21 cellular contexts compared by ENCODE assay signal in the genomic region with DNA sequence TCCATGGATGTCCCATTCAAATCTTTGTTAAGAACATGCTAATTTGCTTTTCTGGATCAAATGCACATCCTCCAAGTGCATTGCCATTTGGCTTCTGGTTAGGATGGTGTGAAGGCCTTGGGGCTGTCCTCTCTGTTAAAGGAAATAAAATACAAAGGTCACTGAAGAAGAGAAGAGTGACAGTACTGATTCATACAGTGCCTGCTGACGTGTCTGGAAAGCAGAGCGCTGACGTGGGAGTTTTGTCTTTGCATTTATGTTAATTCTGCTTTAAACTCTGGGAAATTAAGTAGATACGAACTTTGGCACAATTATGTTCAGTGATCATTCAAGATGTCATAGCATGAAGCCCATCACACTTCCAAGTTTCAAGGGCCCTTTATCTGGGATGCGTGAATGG. TPM values are rescaled to one million over a fixed set of nuclear protein-coding genes. Genes with fewer than 3 reads are reported as not detected.
DNase-seq lines count a peak whose midpoint lies in the region; ATAC-seq, FAIRE-seq and TF ChIP-seq lines count a peak whose summit lies in the region.
"Had no signal": no experiment of that assay in that cellular context is flagged by ENCODE, and none has a peak within 500 bp of the region (broad histone marks: within the 10 kb centered on the region; RNA-seq: fewer than 3 reads in every experiment).

No MANE protein-coding gene starts in this region.

- peaks cover 6 to 44% of the 10 kb centered on the region in 2 experiments; a peak in 4 of 5 replicates for H3K27me3 ChIP-seq in HepG2 (ENCODE audit: control insufficient read depth in 1 of 2, insufficient read depth in 2 of 2, low read length in 2 of 2)
- no peaks in the 10 kb centered on the region for H3K27me3 ChIP-seq in right lobe of liver
- H3K27me3 ChIP-seq: transverse colon had no signal

- no TSS peak for BruUV-seq in HepG2 (replicated peaks; lab: Mats Ljungman, UMichigan)

- H3K27ac ChIP-seq in HepG2 (ENCODE audit: extremely low read length, insufficient read depth, low read length) (no peak overlapping the region), right lobe of liver (no peak overlapping the region), mesodermal cell (ENCODE audit: low read depth, low read length, severe bottlenecking) (peak overlapping the region; percentile 89)
- H3K27ac ChIP-seq: psoas muscle, transverse colon had no signal

- H3K4me2 ChIP-seq in HepG2 (ENCODE audit: low read depth, low read length) = no peak overlapping the region

- no peaks in the 10 kb centered on the region for H3K4me1 ChIP-seq in HepG2 (ENCODE audit: insufficient read depth, low read length)
- no peaks in the 10 kb centered on the region for H3K4me1 ChIP-seq in right lobe of liver
- peaks cover 21% of the 10 kb centered on the region for H3K4me1 ChIP-seq in mesodermal cell (ENCODE audit: control insufficient read depth, insufficient read depth, low read length, poor library complexity, severe bottlenecking)
- H3K4me1 ChIP-seq: psoas muscle, transverse colon had no signal

- POLR2A ChIA-PET in HepG2 (lab: Yijun Ruan, JAX) = no interaction called here

- H3K4me3 ChIP-seq in HepG2 (replicated peaks in 1 of 3; ENCODE audit: insufficient read depth in 1 of 3, low read depth in 2 of 3, low read length in 3 of 3) (no peak overlapping the region), right lobe of liver (no peak overlapping the region), fibroblast of pulmonary artery (replicated peaks; ENCODE audit: low read depth, low read length) (no peak overlapping the region), mesodermal cell (ENCODE audit: extremely low read depth, insufficient read depth, low read length, poor library complexity, severe bottlenecking) (no peak overlapping the region)
- H3K4me3 ChIP-seq: psoas muscle, transverse colon had no signal

- TF ChIP-seq CTCF in HepG2 (CRISPR knock-in tag; IDR thresholded peaks at IDR 0.05) (no peak), right lobe of liver (IDR thresholded peaks at IDR 0.05) (no peak), fibroblast of pulmonary artery (IDR thresholded peaks at IDR 0.05; ENCODE audit: low read length, missing control alignments) (no peak)

- no peak for TF ChIP-seq EP300 in HepG2 (IDR thresholded peaks at IDR 0.05; ENCODE audit: low read depth in 2 of 2, low read length in 2 of 2)
- TF ChIP-seq EP300 in HepG2 (CRISPR knock-in tag; IDR thresholded peaks at IDR 0.05; ENCODE audit: borderline replicate concordance) = no peak

- no peak overlapping the region for H2AFZ ChIP-seq in HepG2 (ENCODE audit: low read length)

- H4K20me1 ChIP-seq in HepG2 (ENCODE audit: insufficient read depth, low read length) = no peaks in the 10 kb centered on the region

- CTCF ChIA-PET in HepG2 (lab: Yijun Ruan, JAX; ENCODE audit: low intra/inter-chr PET ratio, low total read pairs) = no interaction called here

- in situ Hi-C loops in HepG2 (cut with HindIII; ENCODE audit: extremely low pct_ligation_motif_present, low pct_unique_long_range_greater_than_20kb) = no loop called here

- H3K36me3 ChIP-seq in HepG2 (replicated peaks in 1 of 2; ENCODE audit: control insufficient read depth in 1 of 2, insufficient read depth in 2 of 2, low read length in 2 of 2) = no peaks in the 10 kb centered on the region
- no peaks in the 10 kb centered on the region for H3K36me3 ChIP-seq in right lobe of liver
- H3K36me3 ChIP-seq in mesodermal cell (ENCODE audit: control insufficient read depth, insufficient read depth, low read length) = no peaks in the 10 kb centered on the region
- H3K36me3 ChIP-seq: transverse colon had no signal

- H3K9me3 ChIP-seq in HepG2 (ENCODE audit: low read length) = no peaks in the 10 kb centered on the region
- no peaks in the 10 kb centered on the region for H3K9me3 ChIP-seq in right lobe of liver
- H3K9me3 ChIP-seq in mesodermal cell (ENCODE audit: control insufficient read depth, low read length) = no peaks in the 10 kb centered on the region
- H3K9me3 ChIP-seq: psoas muscle, transverse colon had no signal

- DNase-seq in HepG2 (ENCODE audit: low spot score) (no peak), right lobe of liver (no peak), fibroblast of pulmonary artery (ENCODE audit: low read depth) (peak; percentile 5), islet precursor cell (no peak), frontal cortex (ENCODE audit: low spot score in 2 of 2) (no peak), AG08395 (ENCODE audit: low spot score) (no peak)
- no peak for DNase-seq in activated CD4-positive, alpha-beta T cell treated with anti-CD3 and anti-CD28 coated beads for 4 hours
- DNase-seq: activated CD4-positive, CD25-positive, alpha-beta regulatory T cell treated with anti-CD3 and anti-CD28 coated beads, Interleukin-2, amount 50 U/mL, for 72 hours; activated gamma-delta T cell treated with Interleukin-2 at 50 U/mL for 16 hours; amniotic stem cell; CD4-positive, CD25-positive, alpha-beta regulatory T cell; DMS53; NCI-H1048; NCI-H526 treated with DMSO at 0.1 percent for 48 hours; nephron progenitor cell; transverse colon had no signal

- intact Hi-C loops in HepG2 (cut with micrococcal nuclease; ENCODE audit: unreplicated experiment) = no loop called here
- intact Hi-C loops in right lobe of liver (cut with DNase I) = no loop called here

- TF ChIP-seq RAD21 in HepG2 (CRISPR knock-in tag; IDR thresholded peaks at IDR 0.05) = no peak

- no peak for FAIRE-seq in HepG2 (lab: Jason Lieb, UNC)
- no peak for FAIRE-seq in frontal cortex (lab: Jason Lieb, UNC)
- FAIRE-seq: kidney had no signal

- TF ChIP-seq POLR2A in HepG2 (IDR thresholded peaks at IDR 0.05; ENCODE audit: insufficient read depth in 1 of 2, low read depth in 2 of 2, low read length in 2 of 2) (no peak), right lobe of liver (IDR thresholded peaks at IDR 0.05) (no peak)

- no peak overlapping the region for H3K9ac ChIP-seq in HepG2 (ENCODE audit: insufficient read depth, low read depth, low read length)

- ATAC-seq in HepG2 (no peak), right lobe of liver (no peak)
- ATAC-seq: stimulated activated memory B cell treated with anti-CD40 and anti-IgM and Interleukin-4, amounts not matched to agents 10 μg/mL and 1 μg/mL and 100 μg/mL, for 72 hours had no signal

- 24% methylated on average over 5 of the region's 5 CpGs for WGBS in HepG2 (ENCODE audit: low lambda C conversion rate)
- WGBS in right lobe of liver (ENCODE audit: insufficient coverage, low coverage, low lambda C conversion rate, missing lambda C conversion rate) = 55% methylated on average over 4 of the region's 5 CpGs
- 94 to 96% methylated on average over 3 to 4 of the region's 5 CpGs for WGBS in mesodermal cell (ENCODE audit: insufficient coverage in 2 of 2), 2 experiments

- H3K79me2 ChIP-seq in HepG2 (ENCODE audit: insufficient read depth, low read length) = no peaks in the 10 kb centered on the region

TF ChIP-seq in HepG2, 621 proteins besides CTCF, POLR2A, EP300 and RAD21 (continues in another document):
- no peak for TF ChIP-seq IKZF4 (CRISPR knock-in tag; IDR thresholded peaks at IDR 0.05; ENCODE audit: borderline replicate concordance, low read depth, not compliant biosample characterization)
- peak in 1 of 2 experiments; percentile 31; a peak in 1 of 4 replicates for TF ChIP-seq MAFK (conservative IDR thresholded peaks at IDR 0.05 in 1 of 2, IDR thresholded peaks at IDR 0.05 in 1 of 2; ENCODE audit: low read length in 2 of 2)
- no peak for TF ChIP-seq BCL6 (CRISPR knock-in tag; IDR thresholded peaks at IDR 0.05)
- TF ChIP-seq U2AF1 (optimal IDR thresholded peaks at IDR 0.05; ENCODE audit: low read depth, low read length) = no peak
- no peak for TF ChIP-seq ZNF550 (CRISPR knock-in tag; IDR thresholded peaks at IDR 0.05; ENCODE audit: borderline replicate concordance)

RNA-seq across cellular contexts. Expression of a gene that starts 33.2 kb away (rescaled TPM):
- total RNA-seq in HepG2 (2016; rRNA removed; fragmentation: Illumina TruSeq; extraction: Trizol) (not detected in 2 replicates), right lobe of liver (not detected), frontal cortex (26.1 TPM)
- not detected in 2 replicates for total RNA-seq in HepG2 (2016; cell fraction: cytosol; rRNA removed; fragmentation: Illumina TruSeq; extraction: Trizol; ENCODE audit: low read depth)
- not detected in 2 replicates for total RNA-seq in HepG2 (2016; cell fraction: insoluble cytoplasmic fraction; rRNA removed; fragmentation: Illumina TruSeq; extraction: Trizol)
- total RNA-seq in HepG2 (2016; cell fraction: membrane; rRNA removed; fragmentation: Illumina TruSeq; extraction: Trizol) = not detected in 2 replicates
- total RNA-seq in HepG2 (2016; cell fraction: nucleus; rRNA removed; fragmentation: Illumina TruSeq; extraction: Trizol) = not detected in 2 replicates
- not detected in 2 replicates for polyA plus RNA-seq in HepG2 (2011; rRNA removed)
- polyA plus RNA-seq in HepG2 (2011; cell fraction: cytosol; rRNA removed) = not detected in 2 replicates
- not detected in 2 replicates for polyA plus RNA-seq in HepG2 (2011; cell fraction: nucleus; rRNA removed)
- polyA plus RNA-seq in HepG2 (2012) = not detected in 2 replicates
- not detected in 2 replicates for polyA plus RNA-seq in HepG2 (2016; cell fraction: cytosol; fragmentation: Illumina TruSeq; extraction: Trizol; ENCODE audit: low read depth)
- polyA plus RNA-seq in HepG2 (2016; cell fraction: insoluble cytoplasmic fraction; fragmentation: Illumina TruSeq; extraction: Trizol; ENCODE audit: low read depth) = not detected in 2 replicates
- polyA plus RNA-seq in HepG2 (2016; cell fraction: membrane; fragmentation: Illumina TruSeq; extraction: Trizol; ENCODE audit: low read depth) = not detected in 2 replicates
- not detected in 2 replicates for polyA plus RNA-seq in HepG2 (2016; cell fraction: nucleus; fragmentation: Illumina TruSeq; extraction: Trizol; ENCODE audit: insufficient read depth, low read depth)
- polyA minus RNA-seq in HepG2 (2011; rRNA and poly(A)+ RNA removed; ENCODE audit: low replicate concordance) = not detected in 2 replicates
- not detected in 2 replicates for polyA minus RNA-seq in HepG2 (2011; cell fraction: cytosol; rRNA and poly(A)+ RNA removed)
- polyA minus RNA-seq in HepG2 (2011; cell fraction: nucleus; rRNA and poly(A)+ RNA removed) = not detected in 2 replicates
- 1.9 TPM for polyA plus RNA-seq in mesodermal cell (2013, experiment 1 of 2)
- polyA plus RNA-seq in mesodermal cell (2013, experiment 2 of 2) = 1.7 TPM
- total RNA-seq: CD4-positive, CD25-positive, alpha-beta regulatory T cell; OCI-LY7; psoas muscle had no signal
- polyA plus RNA-seq: CD4-positive, CD25-positive, alpha-beta regulatory T cell had no signal

Comparison
In these comparisons a context has a peak if more than half of its experiments do, and no peak if none do; other contexts are left out.
1. RNA of a gene that starts 33.2 kb away (total RNA-seq): 26.1 TPM in frontal cortex (single experiment); not detected in right lobe of liver and not detected in HepG2; every median in the first group is over 10 times any median in the second.